Comparison of ENCODE assay signal across 10 cellular contexts in the genomic region with DNA sequence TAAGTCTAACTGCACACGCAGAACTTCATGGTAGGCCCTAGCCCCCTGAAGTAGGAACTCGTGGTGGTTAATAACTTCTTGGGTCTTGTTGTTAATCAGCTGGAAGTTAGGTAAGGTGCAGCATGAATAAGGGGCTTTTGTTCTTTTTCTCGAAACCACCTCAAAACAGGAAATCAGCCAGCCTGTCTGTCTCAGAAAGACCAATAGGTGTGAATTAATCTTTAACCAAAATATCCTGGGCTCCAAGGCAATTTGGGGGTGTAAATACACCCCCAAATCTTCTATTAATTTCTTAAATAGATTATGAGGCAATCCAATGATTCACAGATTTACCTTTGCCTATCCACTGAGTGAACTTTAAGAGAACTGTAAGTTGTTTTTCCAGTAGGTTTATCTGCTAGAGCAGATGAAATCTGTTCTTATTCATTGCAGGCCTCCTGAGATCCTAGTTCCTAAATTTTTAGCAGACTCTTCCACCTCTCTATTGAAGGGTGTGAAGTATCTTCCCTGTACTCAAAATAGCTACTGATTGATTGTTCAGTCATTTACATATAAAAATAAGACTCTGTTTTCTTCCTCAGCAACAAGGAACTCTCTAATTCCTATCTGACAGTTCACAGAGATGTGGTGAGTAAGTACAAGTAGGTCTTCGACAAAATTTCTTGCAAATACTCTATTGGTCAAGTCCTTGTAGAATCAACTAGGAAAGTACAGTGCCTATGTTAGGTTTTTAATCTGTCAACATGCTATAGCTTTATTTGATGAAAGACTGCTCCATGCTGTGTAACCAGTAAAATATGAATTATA.
A peak's percentile ranks its signal among the peaks of the same experiment; 100 is the strongest.
DNase-seq lines count a peak whose midpoint lies in the region; ATAC-seq and TF ChIP-seq lines count a peak whose summit lies in the region.
"Had no signal": no experiment of that assay in that cellular context is flagged by ENCODE, and none has a peak within 500 bp of the region (broad histone marks: within the 10 kb centered on the region; RNA-seq: fewer than 3 reads in every experiment).

No MANE protein-coding gene starts in this region.

- H3K9me3 ChIP-seq in SK-N-MC (ENCODE audit: low read depth, low read length) = no peaks in the 10 kb centered on the region
- no peaks in the 10 kb centered on the region for H3K9me3 ChIP-seq in tibial nerve

- no peak overlapping the region for H3K9ac ChIP-seq in SK-N-MC (ENCODE audit: insufficient read length)

- H3K27ac ChIP-seq in SK-N-MC = peak overlapping the region; percentile 56; the same call in 1 of the 2 replicates
- peak overlapping the region in 2 of 4 donors; percentile 57 to 58 for H3K27ac ChIP-seq in tibial nerve
- H3K27ac ChIP-seq: VCaP had no signal

- no peak for TF ChIP-seq CTCF in tibial nerve (IDR thresholded peaks at IDR 0.05)

- no peak for TF ChIP-seq POLR2A in tibial nerve (IDR thresholded peaks at IDR 0.05)

- intact Hi-C loops in cardiac septum (cut with DNase I) = no loop called here

- peak; percentile 76 for ATAC-seq in GM19025 (IDR thresholded peaks at IDR 0.05; ENCODE audit: low read depth, unreplicated experiment)
- ATAC-seq in HG02642 (IDR thresholded peaks at IDR 0.05; ENCODE audit: poor library complexity, unreplicated experiment) = peak; percentile 84

- 62 to 74% methylated on average over 4 of the region's 4 CpGs for WGBS in tibial nerve, 2 donors

- H3K27me3 ChIP-seq in tibial nerve = no peaks in the 10 kb centered on the region

- no peak overlapping the region for H3K4me3 ChIP-seq in SK-N-MC
- H3K4me3 ChIP-seq in skeletal muscle cell (ENCODE audit: low read depth, low read length) = no peak overlapping the region
- no peak overlapping the region for H3K4me3 ChIP-seq in tibial nerve

- H3K36me3 ChIP-seq in SK-N-MC (ENCODE audit: insufficient read depth, low read length) = no peaks in the 10 kb centered on the region
- no peaks in the 10 kb centered on the region for H3K36me3 ChIP-seq in tibial nerve

- H3K4me1 ChIP-seq in tibial nerve = peaks cover 0 to 35% (median 8%) of the 10 kb centered on the region in 4 donors

- no peak for DNase-seq in SK-N-MC (ENCODE audit: low read depth, low spot score)
- DNase-seq in skeletal muscle cell (ENCODE audit: low read depth) = peak; percentile 7
- no peak for DNase-seq in cardiac septum (ENCODE audit: low spot score)
- no peak for DNase-seq in tibial nerve (ENCODE audit: low spot score in 2 of 2)
- DNase-seq in activated CD4-positive, alpha-beta T cell treated with anti-CD3 and anti-CD28 coated beads, Interleukin-2, amount 50 U/mL, for 1 hour = no peak
- DNase-seq in activated T-cell treated with anti-CD3 and anti-CD28 coated beads for 4 hours = no peak
- DNase-seq: NCI-H2107 had no signal

- no peak for TF ChIP-seq EP300 in tibial nerve (IDR thresholded peaks at IDR 0.05)
